8 cellular contexts compared by ENCODE assay signal in the genomic region with DNA sequence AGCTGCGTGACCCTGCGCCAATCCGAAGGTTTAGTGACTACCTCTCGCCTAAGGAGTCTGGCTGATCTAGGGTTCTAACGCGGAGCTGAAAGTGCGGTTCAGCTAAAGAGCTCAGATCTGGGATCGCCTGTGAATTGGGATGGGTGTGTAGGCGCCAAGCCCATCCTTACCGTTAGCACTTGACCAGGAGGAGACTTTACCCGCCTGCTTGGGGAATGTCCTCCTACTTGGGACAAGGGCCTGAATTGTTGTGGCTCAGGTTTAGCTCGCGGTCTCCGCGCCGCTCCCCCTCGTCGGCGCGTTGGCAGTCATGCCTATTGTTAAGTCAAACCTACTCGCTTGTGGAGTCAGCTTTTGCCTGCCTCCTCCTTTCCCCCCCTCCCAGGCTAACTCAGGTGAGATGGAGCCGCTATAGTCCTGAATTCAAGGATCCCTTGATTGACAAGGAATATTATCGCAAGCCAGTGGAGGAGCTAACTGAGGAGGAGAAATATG. TPM values are rescaled to one million over a fixed set of nuclear protein-coding genes. Genes with fewer than 3 reads are reported as not detected.
A peak's percentile ranks its signal among the peaks of the same experiment; 100 is the strongest.
DNase-seq lines count a peak whose midpoint lies in the region; ATAC-seq, FAIRE-seq and TF ChIP-seq lines count a peak whose summit lies in the region.

No MANE protein-coding gene starts in this region.

- no peak for TF ChIP-seq POLR2A in A549 (IDR thresholded peaks at IDR 0.05; ENCODE audit: low read length)
- no peak for TF ChIP-seq POLR2A in sigmoid colon (IDR thresholded peaks at IDR 0.05)

- intact Hi-C loops in sigmoid colon (cut with DNase I): no loop called here

- FAIRE-seq in A549 (lab: Jason Lieb, UNC): no peak

- no peak for TF ChIP-seq RAD21 in A549 (conservative IDR thresholded peaks at IDR 0.05 in 1 of 2, IDR thresholded peaks at IDR 0.05 in 1 of 2)

- H3K4me1 ChIP-seq in A549 (peaks cover 22% of the 10 kb centered on the region), sigmoid colon (peaks cover 0 to 34% (median 32%) of the 10 kb centered on the region in 4 donors)

- CTCF ChIA-PET in A549 (lab: Yijun Ruan, JAX): interaction anchor here (0.6 to 6.2 kb wide), 15 partner anchors 8 to 371 kb away, joined by 3 to 102 read pairs (median 4); a partner anchor contains a TSS

- H3K27me3 ChIP-seq in WERI-Rb-1 (ENCODE audit: insufficient read depth, low read depth, severe bottlenecking): no peaks in the 10 kb centered on the region
- no peaks in the 10 kb centered on the region for H3K27me3 ChIP-seq in sigmoid colon

- no peak for DNase-seq in A549 (ENCODE audit: low read depth in 1 of 2, low spot score in 1 of 2)
- DNase-seq in WERI-Rb-1: no peak
- no peak for DNase-seq in foreskin fibroblast
- DNase-seq in sigmoid colon: no peak
- no peak for DNase-seq in SIG-M5 treated with dmso at 0.1 percent for 504 hours (lab: John Stamatoyannopoulos, UW; ENCODE audit: unreplicated experiment)

- WGBS in A549 (ENCODE audit: missing lambda C conversion rate): under 1% methylated on average over 20 of the region's 23 CpGs
- 1% methylated on average over 23 of the region's 23 CpGs for WGBS in sigmoid colon, 2 donors

- H3K9me3 ChIP-seq in A549: no peaks in the 10 kb centered on the region
- H3K9me3 ChIP-seq in WERI-Rb-1 (ENCODE audit: severe bottlenecking): no peaks in the 10 kb centered on the region
- H3K9me3 ChIP-seq in sigmoid colon: no peaks in the 10 kb centered on the region

- TF ChIP-seq CTCF in A549 (IDR thresholded peaks at IDR 0.05) (no peak), WERI-Rb-1 (IDR thresholded peaks at IDR 0.05; ENCODE audit: low read depth, low read length) (no peak), foreskin fibroblast (IDR thresholded peaks at IDR 0.05; ENCODE audit: low read depth, low read length) (no peak), sigmoid colon (IDR thresholded peaks at IDR 0.05) (no peak)

- peaks cover 59% of the 10 kb centered on the region for H3K36me3 ChIP-seq in WERI-Rb-1
- H3K36me3 ChIP-seq in sigmoid colon: peaks cover 14 to 43% (median 25%) of the 10 kb centered on the region in 4 donors

- H3K27ac ChIP-seq in A549 (peak overlapping the region; percentile 96), WERI-Rb-1 (peak overlapping the region; percentile 100), sigmoid colon (peak overlapping the region; percentile 87 to 96 (median 94))

- H3K4me2 ChIP-seq in A549: peak overlapping the region; percentile 97

- TF ChIP-seq EP300 in A549 (IDR thresholded peaks at IDR 0.05) (no peak), sigmoid colon (IDR thresholded peaks at IDR 0.05) (no peak)

- POLR2A ChIA-PET in A549 (lab: Yijun Ruan, JAX): interaction anchor here (0.6 to 3.8 kb wide), 20 partner anchors 8 to 349 kb away, joined by 3 to 86 read pairs (median 4); a partner anchor contains a TSS

- H3K4me3 ChIP-seq in A549 (peak overlapping the region; percentile 97), WERI-Rb-1 (ENCODE audit: low read depth, low read length) (peak overlapping the region; percentile 67), foreskin fibroblast (ENCODE audit: low read depth in 1 of 2, low read length in 2 of 2) (peak overlapping the region; percentile 67 to 91), sigmoid colon (peak overlapping the region; percentile 72 to 99 (median 92))

- ATAC-seq in A549 (peak; percentile 25 to 36; a peak in 5 of 6 replicates), GM19467 (IDR thresholded peaks at IDR 0.05; ENCODE audit: unreplicated experiment) (peak; percentile 7), HG02852 (IDR thresholded peaks at IDR 0.05; ENCODE audit: unreplicated experiment) (no peak), GM18520 (IDR thresholded peaks at IDR 0.05; ENCODE audit: unreplicated experiment) (no peak)

TF ChIP-seq in A549, 52 proteins besides CTCF, POLR2A, EP300 and RAD21:
- no peak for TF ChIP-seq JUN (IDR thresholded peaks at IDR 0.05)
- peak; percentile 87 for TF ChIP-seq KDM5A (IDR thresholded peaks at IDR 0.05)

RNA-seq across cellular contexts. Expression of a gene that starts 0.5 kb away (rescaled TPM):
- 144 and 157 TPM in 2 replicates for polyA plus RNA-seq in A549 (2011; rRNA removed)
- 148 and 176 TPM in 2 replicates for polyA plus RNA-seq in A549 (2012; cell fraction: cytosol; rRNA removed)
- polyA plus RNA-seq in A549 (2012; cell fraction: nucleus; rRNA removed): 91.3 and 93.4 TPM in 2 replicates
- 161 to 164 TPM (median 163 TPM) in 3 replicates for polyA plus RNA-seq in A549 (2017; fragmentation: RNase III; extraction: RNeasy Plus Mini Kit Qiagen cat#74134 plus additional on column Dnase treatment)
- polyA minus RNA-seq in A549 (2011; rRNA and poly(A)+ RNA removed): 76.8 and 97.2 TPM in 2 replicates
- 10 to 100 TPM; 26.6 to 51.5 (median 39.2) TPM for total RNA-seq in sigmoid colon
- 10 to 100 TPM; 73.3 to 96.4 (median 73.4) TPM for polyA plus RNA-seq in sigmoid colon

RNA-seq across cellular contexts. Expression of a gene that starts 0.8 kb away (rescaled TPM):
- polyA plus RNA-seq in A549 (2011; rRNA removed) (40.9 and 43.6 TPM in 2 replicates), A549 (2017; fragmentation: RNase III; extraction: RNeasy Plus Mini Kit Qiagen cat#74134 plus additional on column Dnase treatment) (34.5 to 42.8 TPM (median 35.8 TPM) in 3 replicates), sigmoid colon (10 to 100 TPM; 10.2 to 35.8 (median 12.0) TPM)
- polyA plus RNA-seq in A549 (2012; cell fraction: cytosol; rRNA removed): 33.7 and 38.1 TPM in 2 replicates
- 183 and 227 TPM in 2 replicates for polyA plus RNA-seq in A549 (2012; cell fraction: nucleus; rRNA removed)
- polyA minus RNA-seq in A549 (2011; rRNA and poly(A)+ RNA removed): 66.4 and 91.5 TPM in 2 replicates
- 10 to 100 TPM; 16.0 to 22.1 (median 17.9) TPM for total RNA-seq in sigmoid colon

RNA-seq across cellular contexts. Expression of a gene that starts 8.9 kb away (rescaled TPM):
- polyA plus RNA-seq in A549 (2011; rRNA removed) (61.0 and 71.4 TPM in 2 replicates), A549 (2017; fragmentation: RNase III; extraction: RNeasy Plus Mini Kit Qiagen cat#74134 plus additional on column Dnase treatment) (22.2 to 24.6 TPM (median 23.9 TPM) in 3 replicates), sigmoid colon (10 to 100 TPM; 15.0 to 33.5 (median 19.0) TPM)
- polyA plus RNA-seq in A549 (2012; cell fraction: cytosol; rRNA removed): 57.0 and 65.8 TPM in 2 replicates
- 46.6 and 47.8 TPM in 2 replicates for polyA plus RNA-seq in A549 (2012; cell fraction: nucleus; rRNA removed)
- polyA minus RNA-seq in A549 (2011; rRNA and poly(A)+ RNA removed): 70.5 and 70.8 TPM in 2 replicates
- 10 to 100 TPM; 18.1 to 40.7 (median 26.2) TPM for total RNA-seq in sigmoid colon

RNA-seq across cellular contexts. Expression of a gene that starts 27.1 kb away (rescaled TPM):
- polyA plus RNA-seq in A549 (2011; rRNA removed) (14.8 and 15.3 TPM in 2 replicates), A549 (2017; fragmentation: RNase III; extraction: RNeasy Plus Mini Kit Qiagen cat#74134 plus additional on column Dnase treatment) (13.7 to 16.4 TPM (median 14.9 TPM) in 3 replicates), sigmoid colon (10 to 100 TPM in 2 of 3 donors, 1 to 10 TPM in 1; 5.4 to 20.1 (median 12.0) TPM)
- 32.0 and 35.2 TPM in 2 replicates for polyA plus RNA-seq in A549 (2012; cell fraction: cytosol; rRNA removed)
- polyA plus RNA-seq in A549 (2012; cell fraction: nucleus; rRNA removed): 27.7 and 28.9 TPM in 2 replicates
- polyA minus RNA-seq in A549 (2011; rRNA and poly(A)+ RNA removed): 14.5 and 15.7 TPM in 2 replicates
- 10 to 100 TPM in 3 of 4 donors, 1 to 10 TPM in 1; 8.7 to 19.6 (median 14.7) TPM for total RNA-seq in sigmoid colon

RNA-seq across cellular contexts. Expression of a gene that starts 56.7 kb away (rescaled TPM):
- polyA plus RNA-seq in A549 (2011; rRNA removed) (110 and 124 TPM in 2 replicates), A549 (2017; fragmentation: RNase III; extraction: RNeasy Plus Mini Kit Qiagen cat#74134 plus additional on column Dnase treatment) (83.4 to 87.1 TPM (median 84.1 TPM) in 3 replicates), sigmoid colon (10 to 100 TPM; 31.0 to 48.6 (median 42.8) TPM)
- 203 and 209 TPM in 2 replicates for polyA plus RNA-seq in A549 (2012; cell fraction: cytosol; rRNA removed)
- 485 and 663 TPM in 2 replicates for polyA plus RNA-seq in A549 (2012; cell fraction: nucleus; rRNA removed)
- 109 and 125 TPM in 2 replicates for polyA minus RNA-seq in A549 (2011; rRNA and poly(A)+ RNA removed)
- 10 to 100 TPM; 21.1 to 32.2 (median 29.7) TPM for total RNA-seq in sigmoid colon

Comparison
In these comparisons a context has a peak if more than half of its experiments do, and no peak if none do; other contexts are left out.
1. ATAC-seq: peak in A549 (2 of 2) and GM19467 (single experiment); none in HG02852 (single experiment) and GM18520 (single experiment).
2. Peak in every context shown above with its lines, with median percentiles within 50 percentile points of each other: H3K27ac ChIP-seq and H3K4me3 ChIP-seq.